In the genomic region with DNA sequence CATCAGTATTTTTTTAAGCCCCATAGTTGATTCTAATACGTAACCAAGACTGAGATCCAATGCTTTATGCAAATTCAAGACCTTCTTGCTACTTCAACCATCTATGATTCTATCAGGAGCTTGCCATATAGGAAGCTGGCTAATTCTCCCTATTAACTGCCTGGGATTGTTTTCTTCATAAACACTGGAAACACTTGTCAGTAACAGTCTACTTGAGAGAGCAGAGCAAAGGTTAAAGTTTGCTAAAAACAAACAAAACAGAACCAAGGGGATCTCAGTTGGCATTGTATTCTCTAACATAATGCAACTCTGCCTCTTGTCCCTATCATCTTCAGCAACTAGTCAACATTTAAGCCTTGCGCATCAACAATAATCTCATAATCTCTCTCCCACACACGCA, we compare ENCODE assay signal across 23 cellular contexts.
"Had no signal": no experiment of that assay in that cellular context is flagged by ENCODE, and none has a peak within 500 bp of the region (broad histone marks: within the 10 kb centered on the region; RNA-seq: fewer than 3 reads in every experiment).

No MANE protein-coding gene starts in this region.

- H3K27me3 ChIP-seq: hepatocyte, pancreas, sigmoid colon, spleen, tibial nerve, uterus had no signal

- FAIRE-seq: pancreas, small intestine had no signal

- H3K4me2 ChIP-seq: hepatocyte had no signal

- H3K4me3 ChIP-seq: hepatocyte, lower lobe of right lung, pancreas, prostate gland, sigmoid colon, spleen, tibial nerve, uterus had no signal

- H3K4me1 ChIP-seq: lower lobe of right lung, pancreas, prostate gland, sigmoid colon, spleen, tibial nerve, uterus had no signal

- DNase-seq: islet precursor cell; left ventricle myocardium superior; lower lobe of right lung; mammary epithelial cell; mesenchymal stem cell; naive thymus-derived CD8-positive, alpha-beta T cell; nucleus accumbens; pancreas; posterior cingulate gyrus; retina; right cardiac atrium; sigmoid colon; small intestine; spleen; stimulated activated CD4-positive, alpha-beta T cell treated with anti-CD3 and anti-CD28 coated beads, Interleukin-4, amount 100 ng/mL, for 24 hours; stimulated activated naive CD4-positive, alpha-beta T cell treated with Interleukin-2 at 50 U/mL for 16 hours; stimulated activated naive CD8-positive, alpha-beta T cell treated with anti-CD3 and anti-CD28 coated beads, Interleukin-15, amount 100 ng/mL, for 72 hours; substantia nigra; uterus had no signal

- ATAC-seq: left ventricle myocardium superior; lower lobe of right lung; naive thymus-derived CD8-positive, alpha-beta T cell; pancreas; right cardiac atrium; stimulated activated effector memory CD8-positive, alpha-beta T cell treated with anti-CD3 and anti-CD28 coated beads, Interleukin-12 subunit alpha, Interleukin-12 subunit beta, amount 100 ng/mL, for 72 hours; stimulated activated naive CD8-positive, alpha-beta T cell treated with anti-CD3 and anti-CD28 coated beads, Interleukin-15, amount 100 ng/mL, for 72 hours had no signal

- H3K9me3 ChIP-seq: lower lobe of right lung, pancreas, prostate gland, sigmoid colon, spleen, tibial nerve, uterus had no signal

- H3K27ac ChIP-seq: hepatocyte, lower lobe of right lung, pancreas, prostate gland, sigmoid colon, spleen, tibial nerve, uterus had no signal

- H3K36me3 ChIP-seq: lower lobe of right lung, pancreas, prostate gland, sigmoid colon, spleen, tibial nerve, uterus had no signal
